Comparison of ENCODE assay signal across 16 cellular contexts in genomic region chr1:167538657-167539056, GRCh38. TPM values are rescaled to one million over a fixed set of nuclear protein-coding genes. Genes with fewer than 3 reads are reported as not detected.
DNase-seq lines count a peak whose midpoint lies in the region; ATAC-seq, FAIRE-seq and TF ChIP-seq lines count a peak whose summit lies in the region.
"Had no signal": no experiment of that assay in that cellular context is flagged by ENCODE, and none has a peak within 500 bp of the region (broad histone marks: within the 10 kb centered on the region; RNA-seq: fewer than 3 reads in every experiment).

No MANE protein-coding gene starts in this region.

- H3K4me1 ChIP-seq in NT2/D1 (ENCODE audit: insufficient read depth, insufficient read length): no peaks in the 10 kb centered on the region

- H3K4me3 Mint-ChIP-seq in natural killer cell treated with Interleukin-12 subunit alpha and Interleukin-12 subunit beta and Interleukin-15 and Interleukin-18, amount 100 ng/mL, for 72 hours: peak overlapping the region; percentile 75
- H3K4me3 Mint-ChIP-seq in natural killer cell: no peak overlapping the region
- H3K4me3 Mint-ChIP-seq: mesothelial cell of epicardium had no signal

- TF ChIP-seq POLR2A in erythroblast (IDR thresholded peaks at IDR 0.05; ENCODE audit: low read length): no peak

- H3K27me3 Mint-ChIP-seq in natural killer cell treated with Interleukin-12 subunit alpha and Interleukin-12 subunit beta and Interleukin-15 and Interleukin-18, amount 100 ng/mL, for 72 hours: no peaks in the 10 kb centered on the region
- H3K27me3 Mint-ChIP-seq in natural killer cell (ENCODE audit: low read depth in 2 of 2): no peaks in the 10 kb centered on the region

- H3K9me3 ChIP-seq in NT2/D1 (ENCODE audit: insufficient read depth, low read length): no peaks in the 10 kb centered on the region
- H3K9me3 ChIP-seq: BLaER1 treated with 17β-estradiol and CSF1 and Interleukin-3, amounts not matched to agents 10 nM and 100 nM had no signal

- DNase-seq in natural killer cell treated with Interleukin-12 subunit alpha and Interleukin-12 subunit beta and Interleukin-15 and Interleukin-18, amount 100 ng/mL, for 72 hours (ENCODE audit: low spot score): no peak
- DNase-seq in natural killer cell (no peak), NT2/D1 (ENCODE audit: low read depth, low spot score) (peak; percentile 71), fibroblast of the aortic adventitia (ENCODE audit: low read depth) (no peak), urothelium cell line (ENCODE audit: low spot score) (peak; percentile 38), cortex of kidney (lab: John Stamatoyannopoulos, UW) (no peak), erythroblast (lab: John Stamatoyannopoulos, UW) (no peak)
- DNase-seq: activated T-cell treated with anti-CD3 and anti-CD28 coated beads, Interleukin-2, amount 50 U/mL, for 48 hours; MV-4-11; NCI-H446; posterior cingulate gyrus; SIG-M5; stimulated activated naive CD4-positive, alpha-beta T cell treated with Interleukin-2 at 50 U/mL for 16 hours had no signal

- H3K27ac Mint-ChIP-seq in natural killer cell treated with Interleukin-12 subunit alpha and Interleukin-12 subunit beta and Interleukin-15 and Interleukin-18, amount 100 ng/mL, for 72 hours: peak overlapping the region; percentile 53 to 57
- no peak overlapping the region for H3K27ac Mint-ChIP-seq in natural killer cell
- H3K27ac Mint-ChIP-seq: mesothelial cell of epicardium had no signal

- no peaks in the 10 kb centered on the region for H3K36me3 Mint-ChIP-seq in natural killer cell treated with Interleukin-12 subunit alpha and Interleukin-12 subunit beta and Interleukin-15 and Interleukin-18, amount 100 ng/mL, for 72 hours
- H3K36me3 Mint-ChIP-seq in natural killer cell: no peaks in the 10 kb centered on the region
- H3K36me3 Mint-ChIP-seq: mesothelial cell of epicardium had no signal

- H3K36me3 ChIP-seq in NT2/D1 (ENCODE audit: insufficient read depth, insufficient read length, low read length): peaks cover 4% of the 10 kb centered on the region

- H3K4me3 ChIP-seq in NT2/D1 (ENCODE audit: insufficient read length, low read depth) (no peak overlapping the region), fibroblast of the aortic adventitia (ENCODE audit: low read depth, low read length) (no peak overlapping the region)
- H3K4me3 ChIP-seq: BLaER1 treated with 17β-estradiol and CSF1 and Interleukin-3, amounts not matched to agents 10 nM and 100 nM had no signal

- peaks cover 26 to 38% of the 10 kb centered on the region in 2 donors for H3K4me1 Mint-ChIP-seq in natural killer cell treated with Interleukin-12 subunit alpha and Interleukin-12 subunit beta and Interleukin-15 and Interleukin-18, amount 100 ng/mL, for 72 hours (ENCODE audit: low read depth in 2 of 2)
- H3K4me1 Mint-ChIP-seq in natural killer cell: no peaks in the 10 kb centered on the region

- TF ChIP-seq CTCF in natural killer cell (IDR thresholded peaks at IDR 0.05) (no peak), fibroblast of the aortic adventitia (IDR thresholded peaks at IDR 0.05; ENCODE audit: insufficient read depth, low read length) (peak; percentile 9)

- FAIRE-seq in urothelium cell line (lab: Jason Lieb, UNC): no peak

- H3K9ac ChIP-seq in NT2/D1 (ENCODE audit: insufficient read length, low read depth): no peak overlapping the region
- H3K9ac ChIP-seq: BLaER1 treated with 17β-estradiol and CSF1 and Interleukin-3, amounts not matched to agents 10 nM and 100 nM had no signal

- intact Hi-C loops in natural killer cell (cut with micrococcal nuclease): no loop called here

- no peak for ATAC-seq in natural killer cell treated with Interleukin-12 subunit alpha and Interleukin-12 subunit beta and Interleukin-15 and Interleukin-18, amount 100 ng/mL, for 72 hours
- ATAC-seq in natural killer cell (no peak), HG03097 (IDR thresholded peaks at IDR 0.05; ENCODE audit: low FRiP score, unreplicated experiment) (no peak)

- no peaks in the 10 kb centered on the region for H3K27me3 ChIP-seq in NT2/D1 (ENCODE audit: insufficient read depth, insufficient read length)
- H3K27me3 ChIP-seq: BLaER1 treated with 17β-estradiol and CSF1 and Interleukin-3, amounts not matched to agents 10 nM and 100 nM had no signal

- H3K9me3 Mint-ChIP-seq in natural killer cell treated with Interleukin-12 subunit alpha and Interleukin-12 subunit beta and Interleukin-15 and Interleukin-18, amount 100 ng/mL, for 72 hours: no peaks in the 10 kb centered on the region
- no peaks in the 10 kb centered on the region for H3K9me3 Mint-ChIP-seq in natural killer cell
- H3K9me3 Mint-ChIP-seq: mesothelial cell of epicardium had no signal

RNA-seq across cellular contexts. Expression of gene CREG1, which starts 14.9 kb away (rescaled TPM):
- total RNA-seq in natural killer cell treated with Interleukin-12 subunit alpha and Interleukin-12 subunit beta and Interleukin-15 and Interleukin-18, amount 100 ng/mL, for 72 hours: 10 to 100 TPM; 15.8 to 16.2 TPM
- 10 to 100 TPM in 1 of 3 donors, 1 to 10 TPM in 2; 6.7 to 15.8 (median 8.9) TPM for total RNA-seq in natural killer cell
- 91.4 and 272 TPM in 2 replicates for total RNA-seq in fibroblast of the aortic adventitia (ENCODE audit: low replicate concordance)

RNA-seq across cellular contexts. Expression of gene CD247, which starts 20.3 kb away (rescaled TPM):
- total RNA-seq in natural killer cell treated with Interleukin-12 subunit alpha and Interleukin-12 subunit beta and Interleukin-15 and Interleukin-18, amount 100 ng/mL, for 72 hours: 100 to 1,000 TPM; 169 to 384 TPM
- 1,000 to 10,000 TPM; 1,027 to 1,374 (median 1,309) TPM for total RNA-seq in natural killer cell
- total RNA-seq in fibroblast of the aortic adventitia (ENCODE audit: low replicate concordance): 0.16 and 0.18 TPM in 2 replicates

Comparison
In these comparisons a context has a peak if more than half of its experiments do, and no peak if none do; other contexts are left out.
1. H3K27ac Mint-ChIP-seq: peak in natural killer cell treated with Interleukin-12 subunit alpha and Interleukin-12 subunit beta and Interleukin-15 and Interleukin-18, amount 100 ng/mL, for 72 hours (2 of 2); none in natural killer cell (0 of 2).
2. DNase-seq: peak in NT2/D1 (single experiment) and urothelium cell line (single experiment); none in natural killer cell treated with Interleukin-12 subunit alpha and Interleukin-12 subunit beta and Interleukin-15 and Interleukin-18, amount 100 ng/mL, for 72 hours (single experiment), natural killer cell (single experiment), fibroblast of the aortic adventitia (single experiment), cortex of kidney (single experiment) and erythroblast (0 of 2).
3. RNA of gene CD247, which starts 20.3 kb away (total RNA-seq): 1,027 to 1,374 TPM in natural killer cell and 169 to 384 TPM in natural killer cell treated with Interleukin-12 subunit alpha and Interleukin-12 subunit beta and Interleukin-15 and Interleukin-18, amount 100 ng/mL, for 72 hours; 0.16 to 0.18 TPM in fibroblast of the aortic adventitia; every median in the first group is over 100 times any median in the second.